8 cellular contexts compared by ENCODE assay signal in genomic region chr5:157142317-157143126, GRCh38. TPM values are rescaled to one million over a fixed set of nuclear protein-coding genes. Genes with fewer than 3 reads are reported as not detected.
DNase-seq lines count a peak whose midpoint lies in the region; ATAC-seq and TF ChIP-seq lines count a peak whose summit lies in the region.

TSS of gene MED7 (minus strand) at chr5:157142865. CDS start at chr5:157139431, 3,434 bp downstream.

- H3K9me3 ChIP-seq in DND-41 (ENCODE audit: insufficient read depth, low read length, severe bottlenecking) (no peaks in the 10 kb centered on the region), GM23248 (ENCODE audit: low read depth) (no peaks in the 10 kb centered on the region), fibroblast of lung (ENCODE audit: control insufficient read depth, insufficient read depth, low read depth, low read length) (no peaks in the 10 kb centered on the region)
- no peaks in the 10 kb centered on the region for H3K9me3 ChIP-seq in naive thymus-derived CD4-positive, alpha-beta T cell (ENCODE audit: control insufficient read depth in 2 of 3, low read length in 3 of 3)

- H3K27me3 Mint-ChIP-seq in activated T-helper 1 cell treated with anti-CD3 and anti-CD28 coated beads, Interleukin-12 subunit alpha, Interleukin-12 subunit beta, Interleukin-2, Interleukin-4 antibody, amounts not matched to agents 30 ng/mL and 10 ng/mL and 1 ng/mL, durations not matched to agents 14 hours and 24 hours and 36 hours (ENCODE audit: insufficient read depth), result no peaks in the 10 kb centered on the region
- no peaks in the 10 kb centered on the region for H3K27me3 Mint-ChIP-seq in naive thymus-derived CD4-positive, alpha-beta T cell
- no peaks in the 10 kb centered on the region for H3K27me3 Mint-ChIP-seq in stimulated activated naive B cell treated with anti-CD40 and anti-IgM and Interleukin-4, amounts not matched to agents 10 μg/mL and 1 μg/mL and 100 μg/mL, for 72 hours

- TF ChIP-seq CTCF in DND-41 (IDR thresholded peaks at IDR 0.05; ENCODE audit: borderline replicate concordance, extremely low read depth, low read length, poor library complexity, severe bottlenecking), result no peak
- TF ChIP-seq CTCF in fibroblast of lung (conservative IDR thresholded peaks at IDR 0.05 in 1 of 2, IDR thresholded peaks at IDR 0.05 in 1 of 2; ENCODE audit: low read depth in 1 of 2, low read length in 2 of 2), result no peak

- H3K9ac ChIP-seq in DND-41 (ENCODE audit: low read depth, low read length) (peak within 1 kb of the TSS; percentile 90), GM23248 (peak within 1 kb of the TSS; percentile 96), fibroblast of lung (ENCODE audit: insufficient read depth, low read length) (peak within 1 kb of the TSS; percentile 87)

- H3K4me1 ChIP-seq in DND-41 (ENCODE audit: insufficient read depth, low read length), result peaks cover 26% of the 10 kb centered on the region
- H3K4me1 ChIP-seq in GM23248 (ENCODE audit: insufficient read depth), result peaks cover 6% of the 10 kb centered on the region; the same call in 1 of the 2 replicates
- H3K4me1 ChIP-seq in fibroblast of lung (ENCODE audit: control insufficient read depth, extremely low read depth, insufficient read depth, low read length), result no peaks in the 10 kb centered on the region
- H3K4me1 ChIP-seq in naive thymus-derived CD4-positive, alpha-beta T cell (ENCODE audit: control insufficient read depth in 2 of 2, insufficient read depth in 2 of 2, low read length in 2 of 2), result peaks cover 11 to 22% of the 10 kb centered on the region in 2 donors

- H3F3A ChIP-seq in GM23248 (ENCODE audit: insufficient read depth), result 0 out of 2 replicates have a peak, but pooled peaks cover 8% of the 10 kb centered on the region

- H3K27ac Mint-ChIP-seq in activated T-helper 1 cell treated with anti-CD3 and anti-CD28 coated beads, Interleukin-12 subunit alpha, Interleukin-12 subunit beta, Interleukin-2, Interleukin-4 antibody, amounts not matched to agents 30 ng/mL and 10 ng/mL and 1 ng/mL, durations not matched to agents 14 hours and 24 hours and 36 hours, result peak within 1 kb of the TSS; percentile 99
- H3K27ac Mint-ChIP-seq in naive thymus-derived CD4-positive, alpha-beta T cell, result peak within 1 kb of the TSS; percentile 97 to 100 (median 99)
- H3K27ac Mint-ChIP-seq in stimulated activated naive B cell treated with anti-CD40 and anti-IgM and Interleukin-4, amounts not matched to agents 10 μg/mL and 1 μg/mL and 100 μg/mL, for 72 hours, result peak within 1 kb of the TSS; percentile 98

- no peaks in the 10 kb centered on the region for H3K27me3 ChIP-seq in DND-41 (ENCODE audit: insufficient read depth, low read length, poor library complexity)
- no peaks in the 10 kb centered on the region for H3K27me3 ChIP-seq in GM23248 (replicated peaks; ENCODE audit: insufficient read depth)
- H3K27me3 ChIP-seq in fibroblast of lung (ENCODE audit: control insufficient read depth, insufficient read depth, low read length), result no peaks in the 10 kb centered on the region
- no peaks in the 10 kb centered on the region for H3K27me3 ChIP-seq in naive thymus-derived CD4-positive, alpha-beta T cell (ENCODE audit: control insufficient read depth in 2 of 2, insufficient read depth in 2 of 2, low read length in 2 of 2)

- H3K9me3 Mint-ChIP-seq in activated T-helper 1 cell treated with anti-CD3 and anti-CD28 coated beads, Interleukin-12 subunit alpha, Interleukin-12 subunit beta, Interleukin-2, Interleukin-4 antibody, amounts not matched to agents 30 ng/mL and 10 ng/mL and 1 ng/mL, durations not matched to agents 14 hours and 24 hours and 36 hours, result no peaks in the 10 kb centered on the region
- peaks cover 0 to 14% (median 0%) of the 10 kb centered on the region in 11 donors for H3K9me3 Mint-ChIP-seq in naive thymus-derived CD4-positive, alpha-beta T cell
- no peaks in the 10 kb centered on the region for H3K9me3 Mint-ChIP-seq in stimulated activated naive B cell treated with anti-CD40 and anti-IgM and Interleukin-4, amounts not matched to agents 10 μg/mL and 1 μg/mL and 100 μg/mL, for 72 hours

- peak; percentile 98 for ATAC-seq in DND-41 (ENCODE audit: insufficient read depth, low read depth)
- ATAC-seq in naive thymus-derived CD4-positive, alpha-beta T cell, result peak; percentile 98
- ATAC-seq in stimulated activated naive B cell treated with anti-CD40 and anti-IgM and Interleukin-4, amounts not matched to agents 10 μg/mL and 1 μg/mL and 100 μg/mL, for 72 hours (replicated peaks), result peak; percentile 99

- H3K9me2 ChIP-seq in GM23248 (ENCODE audit: insufficient read depth), result no peaks in the 10 kb centered on the region

- H3K79me2 ChIP-seq in DND-41 (ENCODE audit: insufficient read depth, low read length) (peaks cover 49% of the 10 kb centered on the region), GM23248 (ENCODE audit: insufficient read depth) (peaks cover 51% of the 10 kb centered on the region), fibroblast of lung (ENCODE audit: control insufficient read depth, insufficient read depth, low read length) (peaks cover 27% of the 10 kb centered on the region)

- peak within 1 kb of the TSS; percentile 73 for H3K4me2 ChIP-seq in DND-41 (ENCODE audit: insufficient read depth, low read length)
- H3K4me2 ChIP-seq in GM23248 (ENCODE audit: unreplicated experiment), result peak within 1 kb of the TSS; percentile 93
- H3K4me2 ChIP-seq in fibroblast of lung (ENCODE audit: extremely low read depth, insufficient read depth, low read length), result peak within 1 kb of the TSS; percentile 77

- peak within 1 kb of the TSS; percentile 95 for H3K4me3 Mint-ChIP-seq in activated T-helper 1 cell treated with anti-CD3 and anti-CD28 coated beads, Interleukin-12 subunit alpha, Interleukin-12 subunit beta, Interleukin-2, Interleukin-4 antibody, amounts not matched to agents 30 ng/mL and 10 ng/mL and 1 ng/mL, durations not matched to agents 14 hours and 24 hours and 36 hours
- H3K4me3 Mint-ChIP-seq in naive thymus-derived CD4-positive, alpha-beta T cell, result peak within 1 kb of the TSS; percentile 92 to 99 (median 96)
- H3K4me3 Mint-ChIP-seq in stimulated activated naive B cell treated with anti-CD40 and anti-IgM and Interleukin-4, amounts not matched to agents 10 μg/mL and 1 μg/mL and 100 μg/mL, for 72 hours, result peak within 1 kb of the TSS; percentile 92 to 96

- 2% methylated on average over 46 to 48 of the region's 48 CpGs for WGBS in GM23248 (ENCODE audit: low coverage in 1 of 2, low lambda C conversion rate in 2 of 2, missing lambda C conversion rate in 2 of 2), 2 experiments

- intact Hi-C loops in activated T-helper 1 cell treated with anti-CD3 and anti-CD28 coated beads, Interleukin-12 subunit alpha, Interleukin-12 subunit beta, Interleukin-2, Interleukin-4 antibody, amounts not matched to agents 30 ng/mL and 10 ng/mL and 1 ng/mL, durations not matched to agents 14 hours and 24 hours and 36 hours (cut with micrococcal nuclease), result loop anchor here (1.0 to 2.0 kb wide), 7 partner anchors 33 to 588 kb away; partner anchors contain the start of genes HAVCR2 and THG1L
- intact Hi-C loops in naive thymus-derived CD4-positive, alpha-beta T cell (cut with micrococcal nuclease), result loop anchor here (1.0 to 10.0 kb wide), 17 partner anchors 30 to 717 kb away; partner anchors contain the start of genes CLINT1 (in 2 of the 2), HAVCR2 (in 2 of the 2), THG1L (in 2 of the 2) and LSM11 (in 1 of the 2)

- DNase-seq in DND-41 (peak; percentile 98), GM23248 (peak; percentile 99), Kasumi-1 (lab: John Stamatoyannopoulos, UW) (peak; percentile 99), RPMI7951 (ENCODE audit: low read depth) (peak; percentile 98), fibroblast of lung (ENCODE audit: low read depth in 2 of 2) (peak; percentile 100)
- DNase-seq in activated T-helper 1 cell treated with anti-CD3 and anti-CD28 coated beads, Interleukin-12 subunit alpha, Interleukin-12 subunit beta, Interleukin-2, Interleukin-4 antibody, amounts not matched to agents 30 ng/mL and 10 ng/mL and 1 ng/mL, durations not matched to agents 14 hours and 24 hours and 36 hours (ENCODE audit: low spot score), result peak; percentile 95
- DNase-seq in naive thymus-derived CD4-positive, alpha-beta T cell, result peak; percentile 66 to 98 (median 96)
- DNase-seq in stimulated activated naive B cell treated with anti-CD40 and anti-IgM and Interleukin-4, amounts not matched to agents 10 μg/mL and 1 μg/mL and 100 μg/mL, for 72 hours, result peak; percentile 96

- H3K36me3 ChIP-seq in DND-41 (ENCODE audit: insufficient read depth, low read length), result peaks cover 18% of the 10 kb centered on the region
- peaks cover 11% of the 10 kb centered on the region; the same call in 1 of the 2 replicates for H3K36me3 ChIP-seq in GM23248 (ENCODE audit: low read depth)
- no peaks in the 10 kb centered on the region for H3K36me3 ChIP-seq in fibroblast of lung (ENCODE audit: control insufficient read depth, insufficient read depth, low read length)
- peaks cover 7 to 23% (median 13%) of the 10 kb centered on the region in 3 experiments for H3K36me3 ChIP-seq in naive thymus-derived CD4-positive, alpha-beta T cell (ENCODE audit: control insufficient read depth in 2 of 3, insufficient read depth in 3 of 3, low read length in 3 of 3)

- H3K27ac ChIP-seq in DND-41 (ENCODE audit: low read length) (peak within 1 kb of the TSS; percentile 84), GM23248 (peak within 1 kb of the TSS; percentile 80), fibroblast of lung (ENCODE audit: insufficient read depth, low read length) (peak within 1 kb of the TSS; percentile 88)
- peak within 1 kb of the TSS; percentile 94 for H3K27ac ChIP-seq in naive thymus-derived CD4-positive, alpha-beta T cell (ENCODE audit: low read depth, low read length)

- peaks cover 30% of the 10 kb centered on the region for H3K36me3 Mint-ChIP-seq in activated T-helper 1 cell treated with anti-CD3 and anti-CD28 coated beads, Interleukin-12 subunit alpha, Interleukin-12 subunit beta, Interleukin-2, Interleukin-4 antibody, amounts not matched to agents 30 ng/mL and 10 ng/mL and 1 ng/mL, durations not matched to agents 14 hours and 24 hours and 36 hours (ENCODE audit: low read depth)
- peaks cover 12 to 30% (median 27%) of the 10 kb centered on the region in 5 donors for H3K36me3 Mint-ChIP-seq in naive thymus-derived CD4-positive, alpha-beta T cell
- H3K36me3 Mint-ChIP-seq in stimulated activated naive B cell treated with anti-CD40 and anti-IgM and Interleukin-4, amounts not matched to agents 10 μg/mL and 1 μg/mL and 100 μg/mL, for 72 hours, result peaks cover 12 to 27% of the 10 kb centered on the region in 2 donors

- H3K4me1 Mint-ChIP-seq in activated T-helper 1 cell treated with anti-CD3 and anti-CD28 coated beads, Interleukin-12 subunit alpha, Interleukin-12 subunit beta, Interleukin-2, Interleukin-4 antibody, amounts not matched to agents 30 ng/mL and 10 ng/mL and 1 ng/mL, durations not matched to agents 14 hours and 24 hours and 36 hours (ENCODE audit: low read depth), result peaks cover 42% of the 10 kb centered on the region
- H3K4me1 Mint-ChIP-seq in naive thymus-derived CD4-positive, alpha-beta T cell, result peaks cover 11 to 64% (median 48%) of the 10 kb centered on the region in 7 donors
- H3K4me1 Mint-ChIP-seq in stimulated activated naive B cell treated with anti-CD40 and anti-IgM and Interleukin-4, amounts not matched to agents 10 μg/mL and 1 μg/mL and 100 μg/mL, for 72 hours, result peaks cover 17 to 28% of the 10 kb centered on the region in 2 donors

- in situ Hi-C loops in GM23248 (cut with MboI), result no loop called here

- CTCF ChIA-PET in naive thymus-derived CD4-positive, alpha-beta T cell (lab: Charles Lee), result interaction anchor here (0.7 to 2.1 kb wide), 12 partner anchors 9 to 277 kb away, joined by 3 to 12 read pairs (median 4); partner anchors contain the start of gene ITK

- H4K20me1 ChIP-seq in DND-41 (ENCODE audit: insufficient read depth, low read length) (no peaks in the 10 kb centered on the region), GM23248 (ENCODE audit: insufficient read depth) (no peaks in the 10 kb centered on the region), fibroblast of lung (ENCODE audit: control insufficient read depth, extremely low read depth, insufficient read depth, low read length) (no peaks in the 10 kb centered on the region)

- H3K4me3 ChIP-seq in DND-41 (ENCODE audit: low read depth in 1 of 2, low read length in 2 of 2), result peak within 1 kb of the TSS; percentile 49 to 80
- peak within 1 kb of the TSS; percentile 92 for H3K4me3 ChIP-seq in GM23248
- peak within 1 kb of the TSS; percentile 62 to 96 (median 74) for H3K4me3 ChIP-seq in fibroblast of lung (replicated peaks in 1 of 4; ENCODE audit: control extremely low read depth in 1 of 4, insufficient read depth in 1 of 4, low read depth in 3 of 4, low read length in 4 of 4)
- H3K4me3 ChIP-seq in naive thymus-derived CD4-positive, alpha-beta T cell (ENCODE audit: low read length), result peak within 1 kb of the TSS; percentile 82

- peak within 1 kb of the TSS; percentile 88 for H2AFZ ChIP-seq in DND-41 (ENCODE audit: low read depth, low read length)
- H2AFZ ChIP-seq in GM23248, result peak within 1 kb of the TSS; percentile 96
- peak within 1 kb of the TSS; percentile 86 for H2AFZ ChIP-seq in fibroblast of lung (ENCODE audit: low read length)

- POLR2A ChIA-PET in naive thymus-derived CD4-positive, alpha-beta T cell (lab: Charles Lee), result interaction anchor here (0.6 to 4.2 kb wide), 64 partner anchors 8 to 588 kb away, joined by 3 to 62 read pairs (median 5); partner anchors contain the start of genes CYFIP2, HAVCR2, ITK and THG1L

RNA-seq across cellular contexts. Expression of gene MED7, which starts in this region (rescaled TPM):
- 8.0 and 15.8 TPM in 2 replicates for total RNA-seq in GM23248 (2014; rRNA removed; shearing (Covaris generic))
- polyA plus RNA-seq in GM23248 (2016; fragmentation: Nextera tagmentation; extraction: Ambion mirVana), result 21.2 and 22.2 TPM in 2 replicates
- total RNA-seq in RPMI7951 (2014; rRNA removed; shearing (Covaris generic)), result 17.8 and 20.9 TPM in 2 replicates
- 15.0 and 15.5 TPM in 2 replicates for total RNA-seq in activated T-helper 1 cell treated with anti-CD3 and anti-CD28 coated beads, Interleukin-12 subunit alpha, Interleukin-12 subunit beta, Interleukin-2, Interleukin-4 antibody, amounts not matched to agents 30 ng/mL and 10 ng/mL and 1 ng/mL, durations not matched to agents 14 hours and 24 hours and 36 hours
- total RNA-seq in fibroblast of lung, result 9.8 and 11.4 TPM in 2 replicates
- 15.1 and 17.5 TPM in 2 replicates for polyA plus RNA-seq in fibroblast of lung
- polyA plus RNA-seq in fibroblast of lung (2012), result 13.3 and 14.3 TPM in 2 replicates
- 0.24 and 2.8 TPM in 2 replicates for polyA minus RNA-seq in fibroblast of lung (ENCODE audit: low replicate concordance)
- total RNA-seq in naive thymus-derived CD4-positive, alpha-beta T cell, result 10 to 100 TPM in 3 of 5 experiments, 1 to 10 TPM in 2; 5.8 to 18.5 (median 14.2) TPM
- 10 to 100 TPM; 13.5 to 20.5 TPM for polyA plus RNA-seq in naive thymus-derived CD4-positive, alpha-beta T cell

Comparison
In these comparisons a context has a peak if more than half of its experiments do, and no peak if none do; other contexts are left out.
1. Peak in every context shown above with its lines: DNase-seq, ATAC-seq, H3K4me3 ChIP-seq and H3K27ac ChIP-seq.